Comparison of ENCODE assay signal across 1 cellular context in the genomic region with DNA sequence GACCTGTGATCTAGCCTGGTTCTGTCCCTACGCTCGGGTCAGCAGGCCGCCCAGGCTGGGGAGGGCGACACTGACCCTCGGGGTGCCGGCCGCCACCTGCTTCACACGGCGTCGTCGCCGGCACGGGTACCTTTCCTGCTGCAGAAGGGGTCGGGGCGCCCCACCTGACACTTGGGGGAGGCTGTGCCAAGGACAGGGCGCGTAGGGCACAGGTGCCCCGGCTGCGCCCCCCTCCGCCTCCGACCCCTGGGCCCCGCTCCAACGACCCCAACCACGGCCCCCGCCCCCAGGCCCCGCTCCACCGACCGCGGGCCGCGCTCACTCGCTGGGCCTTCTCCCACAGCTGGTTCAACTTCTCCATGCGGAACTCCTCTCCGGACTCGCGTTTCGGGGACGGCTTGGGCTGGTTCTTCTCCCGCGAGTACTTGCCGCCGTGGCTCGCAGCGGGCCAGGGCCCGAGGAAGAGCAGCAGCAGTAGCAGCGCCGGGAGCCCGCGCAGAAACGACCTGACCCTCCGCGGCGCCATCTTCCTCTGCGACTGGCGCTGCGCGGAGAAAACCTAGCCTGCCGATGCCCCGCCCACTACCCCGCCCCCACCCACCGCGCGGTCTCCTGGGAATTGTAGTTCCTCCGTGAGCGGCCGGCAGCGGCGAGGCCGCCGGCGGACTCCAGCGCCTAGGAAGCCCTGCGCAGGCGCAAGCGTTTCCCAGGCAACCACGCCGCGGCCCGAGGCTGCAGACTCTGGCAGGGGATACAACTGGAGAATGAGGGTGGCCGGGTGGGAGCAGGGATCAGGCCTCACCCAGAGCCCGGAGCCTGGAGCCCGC.
TF ChIP-seq lines count a peak whose summit lies in the region.

A gene with protein sequence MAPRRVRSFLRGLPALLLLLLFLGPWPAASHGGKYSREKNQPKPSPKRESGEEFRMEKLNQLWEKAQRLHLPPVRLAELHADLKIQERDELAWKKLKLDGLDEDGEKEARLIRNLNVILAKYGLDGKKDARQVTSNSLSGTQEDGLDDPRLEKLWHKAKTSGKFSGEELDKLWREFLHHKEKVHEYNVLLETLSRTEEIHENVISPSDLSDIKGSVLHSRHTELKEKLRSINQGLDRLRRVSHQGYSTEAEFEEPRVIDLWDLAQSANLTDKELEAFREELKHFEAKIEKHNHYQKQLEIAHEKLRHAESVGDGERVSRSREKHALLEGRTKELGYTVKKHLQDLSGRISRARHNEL (minus strand): TSS at position 536 of the 827 bp plus-strand sequence. CDS start 10 bp downstream, at position 526.

TF ChIP-seq in HEK293, 187 proteins besides CTCF, POLR2A, EP300 and RAD21 (continued from another document and continues in another):
- TF ChIP-seq, protein P1, sequence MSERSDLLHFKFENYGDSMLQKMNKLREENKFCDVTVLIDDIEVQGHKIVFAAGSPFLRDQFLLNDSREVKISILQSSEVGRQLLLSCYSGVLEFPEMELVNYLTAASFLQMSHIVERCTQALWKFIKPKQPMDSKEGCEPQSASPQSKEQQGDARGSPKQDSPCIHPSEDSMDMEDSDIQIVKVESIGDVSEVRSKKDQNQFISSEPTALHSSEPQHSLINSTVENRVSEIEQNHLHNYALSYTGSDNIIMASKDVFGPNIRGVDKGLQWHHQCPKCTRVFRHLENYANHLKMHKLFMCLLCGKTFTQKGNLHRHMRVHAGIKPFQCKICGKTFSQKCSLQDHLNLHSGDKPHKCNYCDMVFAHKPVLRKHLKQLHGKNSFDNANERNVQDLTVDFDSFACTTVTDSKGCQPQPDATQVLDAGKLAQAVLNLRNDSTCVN (tag by site-specific recombination; optimal IDR thresholded peaks at IDR 0.05), result peak; percentile 56
- no peak for TF ChIP-seq ZNF561 (tag by site-specific recombination; IDR thresholded peaks at IDR 0.05; ENCODE audit: borderline replicate concordance)
- TF ChIP-seq ZNF768 (tag by site-specific recombination; IDR thresholded peaks at IDR 0.05), result no peak
- TF ChIP-seq, protein P2, sequence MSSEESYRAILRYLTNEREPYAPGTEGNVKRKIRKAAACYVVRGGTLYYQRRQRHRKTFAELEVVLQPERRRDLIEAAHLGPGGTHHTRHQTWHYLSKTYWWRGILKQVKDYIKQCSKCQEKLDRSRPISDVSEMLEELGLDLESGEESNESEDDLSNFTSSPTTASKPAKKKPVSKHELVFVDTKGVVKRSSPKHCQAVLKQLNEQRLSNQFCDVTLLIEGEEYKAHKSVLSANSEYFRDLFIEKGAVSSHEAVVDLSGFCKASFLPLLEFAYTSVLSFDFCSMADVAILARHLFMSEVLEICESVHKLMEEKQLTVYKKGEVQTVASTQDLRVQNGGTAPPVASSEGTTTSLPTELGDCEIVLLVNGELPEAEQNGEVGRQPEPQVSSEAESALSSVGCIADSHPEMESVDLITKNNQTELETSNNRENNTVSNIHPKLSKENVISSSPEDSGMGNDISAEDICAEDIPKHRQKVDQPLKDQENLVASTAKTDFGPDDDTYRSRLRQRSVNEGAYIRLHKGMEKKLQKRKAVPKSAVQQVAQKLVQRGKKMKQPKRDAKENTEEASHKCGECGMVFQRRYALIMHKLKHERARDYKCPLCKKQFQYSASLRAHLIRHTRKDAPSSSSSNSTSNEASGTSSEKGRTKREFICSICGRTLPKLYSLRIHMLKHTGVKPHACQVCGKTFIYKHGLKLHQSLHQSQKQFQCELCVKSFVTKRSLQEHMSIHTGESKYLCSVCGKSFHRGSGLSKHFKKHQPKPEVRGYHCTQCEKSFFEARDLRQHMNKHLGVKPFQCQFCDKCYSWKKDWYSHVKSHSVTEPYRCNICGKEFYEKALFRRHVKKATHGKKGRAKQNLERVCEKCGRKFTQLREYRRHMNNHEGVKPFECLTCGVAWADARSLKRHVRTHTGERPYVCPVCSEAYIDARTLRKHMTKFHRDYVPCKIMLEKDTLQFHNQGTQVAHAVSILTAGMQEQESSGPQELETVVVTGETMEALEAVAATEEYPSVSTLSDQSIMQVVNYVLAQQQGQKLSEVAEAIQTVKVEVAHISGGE (tag by site-specific recombination; conservative IDR thresholded peaks at IDR 0.05; ENCODE audit: low read depth), result no peak
- TF ChIP-seq, protein P3, sequence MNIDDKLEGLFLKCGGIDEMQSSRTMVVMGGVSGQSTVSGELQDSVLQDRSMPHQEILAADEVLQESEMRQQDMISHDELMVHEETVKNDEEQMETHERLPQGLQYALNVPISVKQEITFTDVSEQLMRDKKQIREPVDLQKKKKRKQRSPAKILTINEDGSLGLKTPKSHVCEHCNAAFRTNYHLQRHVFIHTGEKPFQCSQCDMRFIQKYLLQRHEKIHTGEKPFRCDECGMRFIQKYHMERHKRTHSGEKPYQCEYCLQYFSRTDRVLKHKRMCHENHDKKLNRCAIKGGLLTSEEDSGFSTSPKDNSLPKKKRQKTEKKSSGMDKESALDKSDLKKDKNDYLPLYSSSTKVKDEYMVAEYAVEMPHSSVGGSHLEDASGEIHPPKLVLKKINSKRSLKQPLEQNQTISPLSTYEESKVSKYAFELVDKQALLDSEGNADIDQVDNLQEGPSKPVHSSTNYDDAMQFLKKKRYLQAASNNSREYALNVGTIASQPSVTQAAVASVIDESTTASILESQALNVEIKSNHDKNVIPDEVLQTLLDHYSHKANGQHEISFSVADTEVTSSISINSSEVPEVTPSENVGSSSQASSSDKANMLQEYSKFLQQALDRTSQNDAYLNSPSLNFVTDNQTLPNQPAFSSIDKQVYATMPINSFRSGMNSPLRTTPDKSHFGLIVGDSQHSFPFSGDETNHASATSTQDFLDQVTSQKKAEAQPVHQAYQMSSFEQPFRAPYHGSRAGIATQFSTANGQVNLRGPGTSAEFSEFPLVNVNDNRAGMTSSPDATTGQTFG (tag by site-specific recombination; IDR thresholded peaks at IDR 0.05; ENCODE audit: borderline replicate concordance), result no peak
- TF ChIP-seq, protein P4, sequence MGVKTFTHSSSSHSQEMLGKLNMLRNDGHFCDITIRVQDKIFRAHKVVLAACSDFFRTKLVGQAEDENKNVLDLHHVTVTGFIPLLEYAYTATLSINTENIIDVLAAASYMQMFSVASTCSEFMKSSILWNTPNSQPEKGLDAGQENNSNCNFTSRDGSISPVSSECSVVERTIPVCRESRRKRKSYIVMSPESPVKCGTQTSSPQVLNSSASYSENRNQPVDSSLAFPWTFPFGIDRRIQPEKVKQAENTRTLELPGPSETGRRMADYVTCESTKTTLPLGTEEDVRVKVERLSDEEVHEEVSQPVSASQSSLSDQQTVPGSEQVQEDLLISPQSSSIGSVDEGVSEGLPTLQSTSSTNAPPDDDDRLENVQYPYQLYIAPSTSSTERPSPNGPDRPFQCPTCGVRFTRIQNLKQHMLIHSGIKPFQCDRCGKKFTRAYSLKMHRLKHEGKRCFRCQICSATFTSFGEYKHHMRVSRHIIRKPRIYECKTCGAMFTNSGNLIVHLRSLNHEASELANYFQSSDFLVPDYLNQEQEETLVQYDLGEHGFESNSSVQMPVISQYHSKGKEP (tag by site-specific recombination; IDR thresholded peaks at IDR 0.05), result no peak
- TF ChIP-seq ZNF510 (tag by site-specific recombination; IDR thresholded peaks at IDR 0.05; ENCODE audit: insufficient replicate concordance), result no peak
- TF ChIP-seq PRDM1 (tag by site-specific recombination; IDR thresholded peaks at IDR 0.05), result no peak
- TF ChIP-seq ZFHX2 (tag by site-specific recombination; conservative IDR thresholded peaks at IDR 0.05), result peak; percentile 28; the same call in 1 of the 2 replicates
- TF ChIP-seq IKZF3 (tag by site-specific recombination; IDR thresholded peaks at IDR 0.05), result no peak
- no peak for TF ChIP-seq ZNF701 (tag by site-specific recombination; IDR thresholded peaks at IDR 0.05)
- no peak for TF ChIP-seq ZNF654 (tag by site-specific recombination; IDR thresholded peaks at IDR 0.05; ENCODE audit: low read depth)
- TF ChIP-seq, protein P5, sequence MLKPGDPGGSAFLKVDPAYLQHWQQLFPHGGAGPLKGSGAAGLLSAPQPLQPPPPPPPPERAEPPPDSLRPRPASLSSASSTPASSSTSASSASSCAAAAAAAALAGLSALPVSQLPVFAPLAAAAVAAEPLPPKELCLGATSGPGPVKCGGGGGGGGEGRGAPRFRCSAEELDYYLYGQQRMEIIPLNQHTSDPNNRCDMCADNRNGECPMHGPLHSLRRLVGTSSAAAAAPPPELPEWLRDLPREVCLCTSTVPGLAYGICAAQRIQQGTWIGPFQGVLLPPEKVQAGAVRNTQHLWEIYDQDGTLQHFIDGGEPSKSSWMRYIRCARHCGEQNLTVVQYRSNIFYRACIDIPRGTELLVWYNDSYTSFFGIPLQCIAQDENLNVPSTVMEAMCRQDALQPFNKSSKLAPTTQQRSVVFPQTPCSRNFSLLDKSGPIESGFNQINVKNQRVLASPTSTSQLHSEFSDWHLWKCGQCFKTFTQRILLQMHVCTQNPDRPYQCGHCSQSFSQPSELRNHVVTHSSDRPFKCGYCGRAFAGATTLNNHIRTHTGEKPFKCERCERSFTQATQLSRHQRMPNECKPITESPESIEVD (tag by site-specific recombination; IDR thresholded peaks at IDR 0.05), result no peak
- TF ChIP-seq, protein P6, sequence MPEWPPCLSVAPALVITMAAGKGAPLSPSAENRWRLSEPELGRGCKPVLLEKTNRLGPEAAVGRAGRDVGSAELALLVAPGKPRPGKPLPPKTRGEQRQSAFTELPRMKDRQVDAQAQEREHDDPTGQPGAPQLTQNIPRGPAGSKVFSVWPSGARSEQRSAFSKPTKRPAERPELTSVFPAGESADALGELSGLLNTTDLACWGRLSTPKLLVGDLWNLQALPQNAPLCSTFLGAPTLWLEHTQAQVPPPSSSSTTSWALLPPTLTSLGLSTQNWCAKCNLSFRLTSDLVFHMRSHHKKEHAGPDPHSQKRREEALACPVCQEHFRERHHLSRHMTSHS (tag by site-specific recombination; IDR thresholded peaks at IDR 0.05), result no peak
- no peak for TF ChIP-seq ZNF37A (tag by site-specific recombination; IDR thresholded peaks at IDR 0.05)
- TF ChIP-seq TRIM28 (IDR thresholded peaks at IDR 0.05; ENCODE audit: borderline replicate concordance, low read length), result no peak
- no peak for TF ChIP-seq BCL11A (tag by site-specific recombination; IDR thresholded peaks at IDR 0.05; ENCODE audit: low read depth)
- TF ChIP-seq GLIS1 (tag by site-specific recombination; IDR thresholded peaks at IDR 0.05), result no peak
- no peak for TF ChIP-seq ZNF677 (tag by site-specific recombination; IDR thresholded peaks at IDR 0.05)
- no peak for TF ChIP-seq ZNF624 (tag by site-specific recombination; IDR thresholded peaks at IDR 0.05)
- no peak for TF ChIP-seq ZNF585B (tag by site-specific recombination; IDR thresholded peaks at IDR 0.05)
- TF ChIP-seq ZNF391 (tag by site-specific recombination; IDR thresholded peaks at IDR 0.05; ENCODE audit: borderline replicate concordance, low read depth), result no peak
- no peak for TF ChIP-seq ZNF571 (tag by site-specific recombination; IDR thresholded peaks at IDR 0.05)
- peak; percentile 86; the same call in 1 of the 2 replicates for TF ChIP-seq REPIN1 (tag by site-specific recombination; IDR thresholded peaks at IDR 0.05; ENCODE audit: low read depth)
- no peak for TF ChIP-seq KLF10 (tag by site-specific recombination; IDR thresholded peaks at IDR 0.05)
- TF ChIP-seq, protein P7, sequence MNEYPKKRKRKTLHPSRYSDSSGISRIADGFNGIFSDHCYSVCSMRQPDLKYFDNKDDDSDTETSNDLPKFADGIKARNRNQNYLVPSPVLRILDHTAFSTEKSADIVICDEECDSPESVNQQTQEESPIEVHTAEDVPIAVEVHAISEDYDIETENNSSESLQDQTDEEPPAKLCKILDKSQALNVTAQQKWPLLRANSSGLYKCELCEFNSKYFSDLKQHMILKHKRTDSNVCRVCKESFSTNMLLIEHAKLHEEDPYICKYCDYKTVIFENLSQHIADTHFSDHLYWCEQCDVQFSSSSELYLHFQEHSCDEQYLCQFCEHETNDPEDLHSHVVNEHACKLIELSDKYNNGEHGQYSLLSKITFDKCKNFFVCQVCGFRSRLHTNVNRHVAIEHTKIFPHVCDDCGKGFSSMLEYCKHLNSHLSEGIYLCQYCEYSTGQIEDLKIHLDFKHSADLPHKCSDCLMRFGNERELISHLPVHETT (tag by site-specific recombination; IDR thresholded peaks at IDR 0.05), result no peak
- no peak for TF ChIP-seq KLF7 (tag by site-specific recombination; IDR thresholded peaks at IDR 0.05; ENCODE audit: borderline replicate concordance)
- TF ChIP-seq ZSCAN30 (tag by site-specific recombination; IDR thresholded peaks at IDR 0.05), result no peak; the same call in 1 of the 2 replicates
- no peak for TF ChIP-seq ZNF16 (tag by site-specific recombination; IDR thresholded peaks at IDR 0.05; ENCODE audit: low read depth)
- TF ChIP-seq ZNF658 (tag by site-specific recombination; IDR thresholded peaks at IDR 0.05), result no peak
- TF ChIP-seq, protein P8, sequence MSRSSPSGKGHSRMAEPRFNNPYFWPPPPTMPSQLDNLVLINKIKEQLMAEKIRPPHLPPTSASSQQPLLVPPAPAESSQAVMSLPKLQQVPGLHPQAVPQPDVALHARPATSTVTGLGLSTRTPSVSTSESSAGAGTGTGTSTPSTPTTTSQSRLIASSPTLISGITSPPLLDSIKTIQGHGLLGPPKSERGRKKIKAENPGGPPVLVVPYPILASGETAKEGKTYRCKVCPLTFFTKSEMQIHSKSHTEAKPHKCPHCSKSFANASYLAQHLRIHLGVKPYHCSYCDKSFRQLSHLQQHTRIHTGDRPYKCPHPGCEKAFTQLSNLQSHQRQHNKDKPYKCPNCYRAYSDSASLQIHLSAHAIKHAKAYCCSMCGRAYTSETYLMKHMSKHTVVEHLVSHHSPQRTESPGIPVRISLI (tag by site-specific recombination; IDR thresholded peaks at IDR 0.05), result no peak
- no peak for TF ChIP-seq ZNF776 (tag by site-specific recombination; IDR thresholded peaks at IDR 0.05; ENCODE audit: borderline replicate concordance)
- TF ChIP-seq ZNF629 (tag by site-specific recombination; IDR thresholded peaks at IDR 0.05), result no peak
- TF ChIP-seq, protein P9, sequence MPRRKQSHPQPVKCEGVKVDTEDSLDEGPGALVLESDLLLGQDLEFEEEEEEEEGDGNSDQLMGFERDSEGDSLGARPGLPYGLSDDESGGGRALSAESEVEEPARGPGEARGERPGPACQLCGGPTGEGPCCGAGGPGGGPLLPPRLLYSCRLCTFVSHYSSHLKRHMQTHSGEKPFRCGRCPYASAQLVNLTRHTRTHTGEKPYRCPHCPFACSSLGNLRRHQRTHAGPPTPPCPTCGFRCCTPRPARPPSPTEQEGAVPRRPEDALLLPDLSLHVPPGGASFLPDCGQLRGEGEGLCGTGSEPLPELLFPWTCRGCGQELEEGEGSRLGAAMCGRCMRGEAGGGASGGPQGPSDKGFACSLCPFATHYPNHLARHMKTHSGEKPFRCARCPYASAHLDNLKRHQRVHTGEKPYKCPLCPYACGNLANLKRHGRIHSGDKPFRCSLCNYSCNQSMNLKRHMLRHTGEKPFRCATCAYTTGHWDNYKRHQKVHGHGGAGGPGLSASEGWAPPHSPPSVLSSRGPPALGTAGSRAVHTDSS (tag by site-specific recombination; IDR thresholded peaks at IDR 0.05), result no peak
- no peak for TF ChIP-seq ZNF10 (tag by site-specific recombination; IDR thresholded peaks at IDR 0.05)
